10 cellular contexts compared by ENCODE assay signal in the genomic region with DNA sequence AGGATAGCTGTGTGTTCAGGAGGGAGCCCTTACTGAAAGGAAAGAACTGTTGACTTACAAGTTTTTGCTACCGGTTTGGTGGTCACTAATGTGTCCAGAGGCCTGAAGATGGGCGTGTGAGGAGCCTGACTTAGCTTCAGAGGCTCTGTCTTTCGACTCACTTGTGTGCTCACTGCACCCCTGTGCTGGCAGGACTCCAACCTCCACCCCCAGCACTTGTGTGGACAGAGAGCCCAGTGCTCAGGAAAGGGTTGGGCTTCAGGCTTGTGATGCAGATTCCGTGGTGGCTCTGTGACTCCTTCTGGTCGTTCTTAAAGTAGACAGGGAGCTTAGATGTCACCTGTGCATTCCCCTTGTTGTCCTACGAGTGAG.
DNase-seq lines count a peak whose midpoint lies in the region; ATAC-seq and TF ChIP-seq lines count a peak whose summit lies in the region.
"Had no signal": no experiment of that assay in that cellular context is flagged by ENCODE, and none has a peak within 500 bp of the region (broad histone marks: within the 10 kb centered on the region; RNA-seq: fewer than 3 reads in every experiment).

No MANE protein-coding gene starts in this region.

- peak; percentile 16 for DNase-seq in ELR (ENCODE audit: low read depth)
- no peak for DNase-seq in ascending aorta (ENCODE audit: low spot score in 2 of 2)
- DNase-seq in heart left ventricle: peak in 4 of 5 donors; percentile 43 to 74 (median 54)
- no peak for DNase-seq in activated CD8-positive, alpha-beta memory T cell treated with anti-CD3 and anti-CD28 coated beads, Interleukin-2, amount 50 U/mL, for 4 hours
- no peak for DNase-seq in CD8-positive, alpha-beta T cell
- DNase-seq in activated T-cell treated with anti-CD3 and anti-CD28 coated beads, Interleukin-2, amount 50 U/mL, for 72 hours: no peak
- DNase-seq in nucleus accumbens (lab: John Stamatoyannopoulos, UW): no peak
- DNase-seq: activated CD8-positive, alpha-beta memory T cell treated with anti-CD3 and anti-CD28 coated beads for 24 hours; MV-4-11 had no signal

- peak in 3 of 4 donors; percentile 37 to 54 (median 50) for ATAC-seq in heart left ventricle
- ATAC-seq in CD8-positive, alpha-beta T cell: no peak
- no peak for ATAC-seq in activated T-cell treated with anti-CD3 and anti-CD28 coated beads, Interleukin-2, amount 50 U/mL, for 72 hours (replicated peaks in 1 of 2)

- 20 to 36% (median 28%) methylated on average over 6 of the region's 6 CpGs for WGBS in heart left ventricle, 4 donors

- peaks cover 54% of the 10 kb centered on the region for H3K36me3 Mint-ChIP-seq in CD8-positive, alpha-beta T cell
- peaks cover 0 to 3% of the 10 kb centered on the region in 2 donors for H3K36me3 Mint-ChIP-seq in activated T-cell treated with anti-CD3 and anti-CD28 coated beads, Interleukin-2, amount 50 U/mL, for 72 hours (ENCODE audit: insufficient read depth in 2 of 2)

- H3K4me3 Mint-ChIP-seq in CD8-positive, alpha-beta T cell: no peak overlapping the region
- no peak overlapping the region for H3K4me3 Mint-ChIP-seq in activated T-cell treated with anti-CD3 and anti-CD28 coated beads, Interleukin-2, amount 50 U/mL, for 72 hours

- H3K36me3 ChIP-seq in ascending aorta: peaks cover 21 to 25% of the 10 kb centered on the region in 2 donors
- peaks cover 0 to 47% (median 8%) of the 10 kb centered on the region in 9 donors for H3K36me3 ChIP-seq in heart left ventricle
- H3K36me3 ChIP-seq in rectal smooth muscle tissue (ENCODE audit: control insufficient read depth, insufficient read depth, low read length): peaks cover 9% of the 10 kb centered on the region
- H3K36me3 ChIP-seq in CD8-positive, alpha-beta T cell (ENCODE audit: insufficient read depth, low read length): peaks cover 10% of the 10 kb centered on the region

- H3K27ac Mint-ChIP-seq in CD8-positive, alpha-beta T cell: no peak overlapping the region
- no peak overlapping the region for H3K27ac Mint-ChIP-seq in activated T-cell treated with anti-CD3 and anti-CD28 coated beads, Interleukin-2, amount 50 U/mL, for 72 hours

- no peak for TF ChIP-seq CTCF in ascending aorta (IDR thresholded peaks at IDR 0.05)
- no peak for TF ChIP-seq CTCF in heart left ventricle (IDR thresholded peaks at IDR 0.05)
- no peak for TF ChIP-seq CTCF in CD8-positive, alpha-beta T cell (IDR thresholded peaks at IDR 0.05)

- H3K4me3 ChIP-seq in ascending aorta (no peak overlapping the region), heart left ventricle (no peak overlapping the region), rectal smooth muscle tissue (ENCODE audit: low read length) (no peak overlapping the region)
- no peak overlapping the region for H3K4me3 ChIP-seq in CD8-positive, alpha-beta T cell (ENCODE audit: low read depth, low read length)

- H3K9ac ChIP-seq in rectal smooth muscle tissue (ENCODE audit: low read length): no peak overlapping the region

- H3K27me3 Mint-ChIP-seq in CD8-positive, alpha-beta T cell (ENCODE audit: low read depth): no peaks in the 10 kb centered on the region
- H3K27me3 Mint-ChIP-seq in activated T-cell treated with anti-CD3 and anti-CD28 coated beads, Interleukin-2, amount 50 U/mL, for 72 hours (ENCODE audit: low read depth): no peaks in the 10 kb centered on the region

- intact Hi-C loops in ascending aorta (cut with DNase I): no loop called here
- intact Hi-C loops in heart left ventricle (cut with DNase I): loop anchor here in 1 of 10 donors (10.0 kb wide), 1 partner anchor 392 kb away; no protein-coding TSS in a partner anchor
- intact Hi-C loops in CD8-positive, alpha-beta T cell (cut with DNase I, micrococcal nuclease): no loop called here

- H3K4me1 ChIP-seq in ascending aorta (peaks cover 10 to 46% of the 10 kb centered on the region in 2 donors), heart left ventricle (peaks cover 0 to 47% (median 25%) of the 10 kb centered on the region in 12 donors), rectal smooth muscle tissue (ENCODE audit: control insufficient read depth, insufficient read depth, low read length) (peaks cover 17% of the 10 kb centered on the region)
- H3K4me1 ChIP-seq in CD8-positive, alpha-beta T cell (ENCODE audit: insufficient read depth, low read length): no peaks in the 10 kb centered on the region

- no peaks in the 10 kb centered on the region for H3K9me3 Mint-ChIP-seq in CD8-positive, alpha-beta T cell
- no peaks in the 10 kb centered on the region for H3K9me3 Mint-ChIP-seq in activated T-cell treated with anti-CD3 and anti-CD28 coated beads, Interleukin-2, amount 50 U/mL, for 72 hours

- H3K4me1 Mint-ChIP-seq in CD8-positive, alpha-beta T cell (ENCODE audit: low read depth): no peaks in the 10 kb centered on the region
- peaks cover 17% of the 10 kb centered on the region for H3K4me1 Mint-ChIP-seq in activated T-cell treated with anti-CD3 and anti-CD28 coated beads, Interleukin-2, amount 50 U/mL, for 72 hours (ENCODE audit: low read depth)

- no peaks in the 10 kb centered on the region for H3K9me3 ChIP-seq in ascending aorta
- no peaks in the 10 kb centered on the region for H3K9me3 ChIP-seq in heart left ventricle
- no peaks in the 10 kb centered on the region for H3K9me3 ChIP-seq in CD8-positive, alpha-beta T cell (ENCODE audit: low read length)

- CTCF ChIA-PET in CD8-positive, alpha-beta T cell (lab: Charles Lee): interaction anchor here (1.8 to 2.3 kb wide), 2 partner anchors 11 to 387 kb away, joined by 7 read pairs; no protein-coding TSS in a partner anchor

- POLR2A ChIA-PET in CD8-positive, alpha-beta T cell (lab: Charles Lee): no interaction called here

- peak overlapping the region; percentile 73 to 83 for H3K27ac ChIP-seq in ascending aorta
- peak overlapping the region in 7 of 12 donors; percentile 11 to 64 (median 56) for H3K27ac ChIP-seq in heart left ventricle
- H3K27ac ChIP-seq in rectal smooth muscle tissue (ENCODE audit: low read depth, low read length): peak overlapping the region; percentile 64
- H3K27ac ChIP-seq in CD8-positive, alpha-beta T cell (ENCODE audit: low read depth, low read length): no peak overlapping the region

- no peaks in the 10 kb centered on the region for H3K27me3 ChIP-seq in ascending aorta
- H3K27me3 ChIP-seq in heart left ventricle: no peaks in the 10 kb centered on the region
- H3K27me3 ChIP-seq in rectal smooth muscle tissue (ENCODE audit: control insufficient read depth, insufficient read depth, low read length): no peaks in the 10 kb centered on the region
- no peaks in the 10 kb centered on the region for H3K27me3 ChIP-seq in CD8-positive, alpha-beta T cell (ENCODE audit: insufficient read depth, low read length)

- TF ChIP-seq POLR2A in heart left ventricle (IDR thresholded peaks at IDR 0.05): no peak

Comparison
In these comparisons a context has a peak if more than half of its experiments do, and no peak if none do; other contexts are left out.
1. DNase-seq: peak in ELR (single experiment) and heart left ventricle (4 of 5); none in ascending aorta (0 of 2), activated CD8-positive, alpha-beta memory T cell treated with anti-CD3 and anti-CD28 coated beads, Interleukin-2, amount 50 U/mL, for 4 hours (single experiment), CD8-positive, alpha-beta T cell (0 of 7), activated T-cell treated with anti-CD3 and anti-CD28 coated beads, Interleukin-2, amount 50 U/mL, for 72 hours (0 of 2) and nucleus accumbens (0 of 56).
2. ATAC-seq: peak in heart left ventricle (3 of 4); none in CD8-positive, alpha-beta T cell (single experiment) and activated T-cell treated with anti-CD3 and anti-CD28 coated beads, Interleukin-2, amount 50 U/mL, for 72 hours (0 of 2).